Comparison of ENCODE assay signal across 8 cellular contexts in genomic region chr5:179678238-179679013, GRCh38. TPM values are rescaled to one million over a fixed set of nuclear protein-coding genes. Genes with fewer than 3 reads are reported as not detected.
A peak's percentile ranks its signal among the peaks of the same experiment; 100 is the strongest.
DNase-seq lines count a peak whose midpoint lies in the region; ATAC-seq and TF ChIP-seq lines count a peak whose summit lies in the region.

No MANE protein-coding gene starts in this region.

- peak; percentile 89 for DNase-seq in 8988T
- DNase-seq in NCI-H2107 treated with DMSO at 0.1 percent for 48 hours (lab: John Stamatoyannopoulos, UW; ENCODE audit: unreplicated experiment), result peak; percentile 46
- peak; percentile 96 for DNase-seq in UCSD-AML1 (lab: John Stamatoyannopoulos, UW; ENCODE audit: unreplicated experiment)
- peak; percentile 93 for DNase-seq in brain microvascular endothelial cell
- peak; percentile 89 to 94 for DNase-seq in gastrocnemius medialis

- H3K27me3 ChIP-seq in brain microvascular endothelial cell (replicated peaks), result no peaks in the 10 kb centered on the region
- no peaks in the 10 kb centered on the region for H3K27me3 ChIP-seq in gastrocnemius medialis

- no peak for TF ChIP-seq CTCF in brain microvascular endothelial cell (IDR thresholded peaks at IDR 0.05; ENCODE audit: low read depth, low read length, missing control alignments)
- TF ChIP-seq CTCF in gastrocnemius medialis (IDR thresholded peaks at IDR 0.05 in 4 of 5, conservative IDR thresholded peaks at IDR 0.05 in 1 of 5), result peak in 2 of 5 experiments; percentile 21 to 25

- in situ Hi-C loops in brain microvascular endothelial cell (cut with HindIII; ENCODE audit: low pct_ligation_motif_present, low sequenced_read_pairs), result no loop called here
- in situ Hi-C loops in gastrocnemius medialis (cut with MboI; ENCODE audit: low sequenced_read_pairs in 4 of 4), result no loop called here

- intact Hi-C loops in gastrocnemius medialis (cut with DNase I; ENCODE audit: low total_unique reads), result loop anchor here (1.0 to 5.0 kb wide), 5 partner anchors 20 to 392 kb away; partner anchors contain the start of genes CANX, MAML1, MRNIP and RNF130

- H3K9me3 ChIP-seq in gastrocnemius medialis, result no peaks in the 10 kb centered on the region

- H3K4me3 ChIP-seq in brain microvascular endothelial cell (ENCODE audit: low read depth, low read length), result peak overlapping the region; percentile 88
- H3K4me3 ChIP-seq in iPS-11a (ENCODE audit: low read depth, low read length), result peak overlapping the region; percentile 94
- H3K4me3 ChIP-seq in gastrocnemius medialis, result peak overlapping the region; percentile 77 to 100 (median 84)

- peak overlapping the region; percentile 50 for H3K27ac ChIP-seq in brain microvascular endothelial cell
- H3K27ac ChIP-seq in gastrocnemius medialis, result peak overlapping the region; percentile 88 to 99 (median 92)

- peak; percentile 76 to 77 for TF ChIP-seq POLR2A in gastrocnemius medialis (IDR thresholded peaks at IDR 0.05)

- peaks cover 9 to 12% of the 10 kb centered on the region in 2 donors for H3K4me1 ChIP-seq in gastrocnemius medialis

- ATAC-seq in GM18858 (IDR thresholded peaks at IDR 0.05; ENCODE audit: unreplicated experiment) (peak; percentile 86), HG03064 (IDR thresholded peaks at IDR 0.05; ENCODE audit: low read depth, unreplicated experiment) (peak; percentile 89), gastrocnemius medialis (peak; percentile 96 to 97)

- no peaks in the 10 kb centered on the region for H3K36me3 ChIP-seq in brain microvascular endothelial cell (replicated peaks)
- no peaks in the 10 kb centered on the region for H3K36me3 ChIP-seq in gastrocnemius medialis

RNA-seq across cellular contexts. Expression of gene CBY3, which starts 2.4 kb away (rescaled TPM):
- total RNA-seq in gastrocnemius medialis, result not detected

RNA-seq across cellular contexts. Expression of gene CANX, which starts 20.3 kb away (rescaled TPM):
- total RNA-seq in gastrocnemius medialis, result 100 to 1,000 TPM; 141 to 306 (median 275) TPM

RNA-seq across cellular contexts. Expression of gene MAML1, which starts 54.2 kb away (rescaled TPM):
- 10 to 100 TPM; 14.4 to 16.3 (median 15.1) TPM for total RNA-seq in gastrocnemius medialis

RNA-seq across cellular contexts. Expression of gene HNRNPH1, which starts 55.0 kb away (rescaled TPM):
- total RNA-seq in gastrocnemius medialis, result 100 to 1,000 TPM in 3 of 4 donors, 10 to 100 TPM in 1; 72.4 to 209 (median 157) TPM

Comparison
In these comparisons a context has a peak if more than half of its experiments do, and no peak if none do; other contexts are left out.
1. Peak in every context shown above with its lines: DNase-seq, ATAC-seq, H3K4me3 ChIP-seq and H3K27ac ChIP-seq.
2. DNase-seq: peak in every context shown above with its lines; median percentile 96 in UCSD-AML1; 93 in brain microvascular endothelial cell; 92 in gastrocnemius medialis; 89 in 8988T; 46 in NCI-H2107 treated with DMSO at 0.1 percent for 48 hours.